In genomic region chr15:38069506-38069905, GRCh38 we compare ENCODE assay signal across 9 cellular contexts.
DNase-seq lines count a peak whose midpoint lies in the region; ATAC-seq, FAIRE-seq and TF ChIP-seq lines count a peak whose summit lies in the region.
"Had no signal": no experiment of that assay in that cellular context is flagged by ENCODE, and none has a peak within 500 bp of the region (broad histone marks: within the 10 kb centered on the region; RNA-seq: fewer than 3 reads in every experiment).

No MANE protein-coding gene starts in this region.

- H3K9me3 ChIP-seq in BLaER1 = no peaks in the 10 kb centered on the region
- no peaks in the 10 kb centered on the region for H3K9me3 ChIP-seq in K562 (replicated peaks; ENCODE audit: control insufficient read depth, insufficient read depth, low read depth, low read length)
- no peaks in the 10 kb centered on the region for H3K9me3 ChIP-seq in left lung
- no peaks in the 10 kb centered on the region for H3K9me3 ChIP-seq in transverse colon

- WGBS in K562 (ENCODE audit: insufficient coverage, low coverage, missing lambda C conversion rate) = 0% methylated on average over 1 of the region's 1 CpG
- WGBS in transverse colon (ENCODE audit: low coverage in 1 of 2), 2 donors = 29 to 52% methylated on average over 1 of the region's 1 CpG

- H3K79me2 ChIP-seq in K562 (ENCODE audit: control insufficient read depth, insufficient read depth, low read length) = no peaks in the 10 kb centered on the region

- CTCF ChIA-PET in K562 (lab: Yijun Ruan, JAX; ENCODE audit: low intra/inter-chr PET ratio) = no interaction called here

- no peak for TF ChIP-seq POLR2A in K562 (conservative IDR thresholded peaks at IDR 0.05)
- no peak for TF ChIP-seq POLR2A in transverse colon (IDR thresholded peaks at IDR 0.05)
- TF ChIP-seq POLR2A in GM12892 (IDR thresholded peaks at IDR 0.05; ENCODE audit: low read depth, low read length) = no peak

- H3K36me3 ChIP-seq in BLaER1 (no peaks in the 10 kb centered on the region), K562 (ENCODE audit: control insufficient read depth, insufficient read depth, low read length) (no peaks in the 10 kb centered on the region), left lung (no peaks in the 10 kb centered on the region), transverse colon (no peaks in the 10 kb centered on the region)

- no peak for TF ChIP-seq RAD21 in K562 (CRISPR knock-in tag; conservative IDR thresholded peaks at IDR 0.05 in 1 of 2, IDR thresholded peaks at IDR 0.05 in 1 of 2)

- H3K4me2 ChIP-seq in BLaER1 (peak overlapping the region; percentile 83), K562 (ENCODE audit: insufficient read depth, low read length) (no peak overlapping the region)

- H3K4me1 ChIP-seq in BLaER1 = peaks cover 63% of the 10 kb centered on the region
- H3K4me1 ChIP-seq in K562 (replicated peaks in 1 of 2; ENCODE audit: control insufficient read depth in 2 of 2, insufficient read depth in 2 of 2, low read length in 2 of 2) = peaks cover 0 to 8% of the 10 kb centered on the region in 2 experiments; a peak in 3 of 5 replicates
- peaks cover 22 to 60% of the 10 kb centered on the region in 2 donors for H3K4me1 ChIP-seq in left lung
- peaks cover 3 to 57% (median 33%) of the 10 kb centered on the region in 4 donors for H3K4me1 ChIP-seq in transverse colon

- H3K9ac ChIP-seq in BLaER1 (peak overlapping the region; percentile 4; the same call in 1 of the 2 replicates), K562 (ENCODE audit: insufficient read depth in 1 of 2, low read depth in 2 of 2, low read length in 2 of 2) (no peak overlapping the region)

- in situ Hi-C loops in K562 (cut with MboI) = no loop called here
- in situ Hi-C loops in transverse colon (cut with MboI; ENCODE audit: low pct_ligation_motif_present in 1 of 4, low pct_unique_long_range_greater_than_20kb in 1 of 4, low sequenced_read_pairs in 3 of 4) = loop anchor here in 1 of 4 donors (25.0 kb wide), 1 partner anchor 168 kb away; no protein-coding TSS in a partner anchor

- peak overlapping the region; percentile 32 for H3K4me3 ChIP-seq in BLaER1
- no peak overlapping the region for H3K4me3 ChIP-seq in K562
- no peak overlapping the region for H3K4me3 ChIP-seq in left lung
- peak overlapping the region in 3 of 4 donors; percentile 1 to 36 (median 9) for H3K4me3 ChIP-seq in transverse colon

- no peaks in the 10 kb centered on the region for H3K9me1 ChIP-seq in K562 (ENCODE audit: control insufficient read depth, insufficient read depth, low read length)

- H2AFZ ChIP-seq in K562 (ENCODE audit: low read depth, low read length) = no peak overlapping the region

- TF ChIP-seq EP300 in K562 (IDR thresholded peaks at IDR 0.05; ENCODE audit: low read length) = no peak
- TF ChIP-seq EP300 in transverse colon (IDR thresholded peaks at IDR 0.05; ENCODE audit: low read depth) = no peak

- H4K20me1 ChIP-seq in BLaER1 (no peaks in the 10 kb centered on the region), K562 (replicated peaks; ENCODE audit: control insufficient read depth, insufficient read depth, low read length) (peaks cover 5% of the 10 kb centered on the region; the same call in 1 of the 2 replicates)

- intact Hi-C loops in K562 (cut with micrococcal nuclease) = no loop called here
- intact Hi-C loops in left lung (cut with DNase I) = no loop called here
- intact Hi-C loops in transverse colon (cut with DNase I; ENCODE audit: low total_unique reads) = loop anchor here (10.0 kb wide), 1 partner anchor 185 kb away; the partner anchor contains the start of gene SPRED1

- POLR2A ChIA-PET in K562 (lab: Yijun Ruan, JAX) = interaction anchor here (1.0 kb wide), 3 partner anchors 8 to 306 kb away, joined by 3 read pairs; no protein-coding TSS in a partner anchor

- TF ChIP-seq CTCF in K562 (IDR thresholded peaks at IDR 0.05 in 2 of 3, conservative IDR thresholded peaks at IDR 0.05 in 1 of 3; ENCODE audit: insufficient read depth in 2 of 3, low read depth in 1 of 3, low read length in 3 of 3) (no peak), left lung (IDR thresholded peaks at IDR 0.05) (no peak), transverse colon (IDR thresholded peaks at IDR 0.05) (no peak)

- FAIRE-seq in K562 (lab: Jason Lieb, UNC) (no peak), GM12892 (lab: Jason Lieb, UNC) (no peak)

- H3K27me3 ChIP-seq in BLaER1 (no peaks in the 10 kb centered on the region), K562 (ENCODE audit: control insufficient read depth in 2 of 2, insufficient read depth in 2 of 2, low read length in 2 of 2) (peaks cover 25 to 27% of the 10 kb centered on the region in 2 experiments), left lung (peaks cover 0 to 11% of the 10 kb centered on the region in 2 donors), transverse colon (no peaks in the 10 kb centered on the region)

- ATAC-seq in K562 (no peak; the same call in 2 of the 3 replicates), left lung (peak; percentile 63), GM19351 (IDR thresholded peaks at IDR 0.05; ENCODE audit: unreplicated experiment) (no peak)

- peak; percentile 83 for DNase-seq in HT1080 (ENCODE audit: low read depth)
- DNase-seq in K562 (ENCODE audit: extremely low read depth in 1 of 4, low spot score in 3 of 4) = no peak
- peak in 1 of 2 donors; percentile 72 for DNase-seq in left lung
- DNase-seq in transverse colon = peak; percentile 78
- no peak for DNase-seq in NCI-H446 treated with DMSO at 0.1 percent for 48 hours (lab: John Stamatoyannopoulos, UW)
- no peak for DNase-seq in GM12892 (ENCODE audit: insufficient read length)

- peak overlapping the region; percentile 20 for H3K27ac ChIP-seq in BLaER1
- H3K27ac ChIP-seq in K562 (ENCODE audit: extremely low read depth, low read depth, low read length) = no peak overlapping the region
- peak overlapping the region; percentile 84 to 96 for H3K27ac ChIP-seq in left lung
- H3K27ac ChIP-seq in transverse colon = peak overlapping the region; percentile 84 to 94 (median 87)
- H3K27ac ChIP-seq: HL-60 had no signal

- no TSS peak for BruUV-seq in K562 (replicated peaks; lab: Mats Ljungman, UMichigan)

TF ChIP-seq in K562, 482 proteins besides CTCF, POLR2A, EP300 and RAD21:
- TF ChIP-seq KHSRP (IDR thresholded peaks at IDR 0.05) (no peak), FOXA3 (CRISPR knock-in tag; conservative IDR thresholded peaks at IDR 0.05 in 1 of 2, IDR thresholded peaks at IDR 0.05 in 1 of 2) (peak in 1 of 2 experiments; percentile 73; a peak in 2 of 4 replicates), RFX1 (IDR thresholded peaks at IDR 0.05) (peak; percentile 56; the same call in 1 of the 2 replicates), GABPA (tag; conservative IDR thresholded peaks at IDR 0.05; ENCODE audit: low read depth) (0 out of 2 replicates have a peak, but pooled peaks have one; percentile 5)

Comparison
In these comparisons a context has a peak if more than half of its experiments do, and no peak if none do; other contexts are left out.
1. H3K4me3 ChIP-seq: peak in BLaER1 (single experiment) and transverse colon (3 of 4); none in K562 (single experiment) and left lung (0 of 2).
2. DNase-seq: peak in HT1080 (single experiment) and transverse colon (single experiment); none in K562 (0 of 4), NCI-H446 treated with DMSO at 0.1 percent for 48 hours (single experiment) and GM12892 (single experiment).